In the genomic region with DNA sequence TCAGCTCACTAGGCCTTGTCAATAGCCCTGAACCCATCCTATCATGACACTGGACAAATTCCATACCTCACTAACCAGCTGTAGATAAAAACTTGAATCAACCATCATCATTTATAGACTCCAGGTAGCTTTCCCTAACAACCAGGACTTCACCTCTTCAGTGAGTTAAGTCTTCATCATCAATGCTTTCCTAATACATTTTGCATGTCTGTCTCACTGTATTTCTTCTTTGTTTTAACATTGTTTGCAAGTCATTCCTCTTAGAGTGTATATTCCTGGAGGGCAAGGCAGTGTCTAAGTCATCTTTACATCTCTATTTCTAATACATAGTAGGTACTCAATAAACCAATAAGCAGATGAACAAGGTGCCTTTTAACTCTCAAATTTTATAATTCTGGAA, we compare ENCODE assay signal across 39 cellular contexts.
"Had no signal": no experiment of that assay in that cellular context is flagged by ENCODE, and none has a peak within 500 bp of the region (broad histone marks: within the 10 kb centered on the region; RNA-seq: fewer than 3 reads in every experiment).

No MANE protein-coding gene starts in this region.

- H3K9me3 Mint-ChIP-seq: activated CD4-positive, alpha-beta memory T cell treated with anti-CD3 and anti-CD28 coated beads for 36 hours; activated CD4-positive, alpha-beta T cell treated with anti-CD3 and anti-CD28 coated beads, Interleukin-2, amount 10 ng/mL, durations not matched to agents 24 days and 14 days; activated CD8-positive, alpha-beta T cell treated with anti-CD3 and anti-CD28 coated beads for 36 hours; activated naive CD4-positive, alpha-beta T cell treated with anti-CD3 and anti-CD28 coated beads for 36 hours; activated naive CD4-positive, alpha-beta T cell treated with anti-CD3 and anti-CD28 coated beads, Interleukin-2, amount 50 U/mL, for 72 hours; activated T-cell treated with anti-CD3 and anti-CD28 coated beads, Interleukin-2, amount 50 U/mL, for 4 hours; activated T-cell treated with anti-CD3 and anti-CD28 coated beads, Interleukin-2, amount 50 U/mL, for 72 hours; activated T-helper 1 cell treated with anti-CD3 and anti-CD28 coated beads, Interleukin-12 subunit alpha, Interleukin-12 subunit beta, Interleukin-2, Interleukin-4 antibody, amounts not matched to agents 30 ng/mL and 10 ng/mL and 1 ng/mL, durations not matched to agents 14 hours and 24 hours and 36 hours; activated T-helper 17 cell treated with anti-CD3 and anti-CD28 coated beads, Interleukin-2, amount 50 U/mL, for 72 hours; central memory CD8-positive, alpha-beta T cell; T-helper 1 cell treated with Interleukin-12 subunit alpha and Interleukin-12 subunit beta and Interleukin-4 antibody, amounts not matched to agents 30 μg/mL and 1 μg/mL, for 36 hours had no signal

- H3K27me3 ChIP-seq: adrenal gland, body of pancreas, brain microvascular endothelial cell, breast epithelium, cardiac muscle cell had no signal

- H3K27me3 Mint-ChIP-seq: activated B cell treated with CpG ODN at 0.5 μM for 24 hours; activated CD4-positive, alpha-beta memory T cell treated with anti-CD3 and anti-CD28 coated beads for 36 hours; activated CD8-positive, alpha-beta T cell treated with anti-CD3 and anti-CD28 coated beads for 36 hours; activated naive CD8-positive, alpha-beta T cell treated with anti-CD3 and anti-CD28 coated beads for 36 hours; activated T-helper 17 cell treated with anti-CD3 and anti-CD28 coated beads, Interleukin-2, amount 50 U/mL, for 72 hours; central memory CD8-positive, alpha-beta T cell had no signal

- DNase-seq: activated B cell treated with CpG ODN at 0.5 μM for 24 hours; activated CD4-positive, alpha-beta memory T cell treated with anti-CD3 and anti-CD28 coated beads for 36 hours; activated CD4-positive, alpha-beta T cell treated with anti-CD3 and anti-CD28 coated beads for 4 hours; activated CD4-positive, alpha-beta T cell treated with anti-CD3 and anti-CD28 coated beads, Interleukin-2, amount 10 ng/mL, durations not matched to agents 24 days and 14 days; activated CD4-positive, alpha-beta T cell treated with anti-CD3 and anti-CD28 coated beads, Interleukin-2, amount 50 U/mL, for 1 hour; activated CD4-positive, alpha-beta T cell treated with anti-CD3 and anti-CD28 coated beads, Interleukin-2, amount 50 U/mL, for 4 hours; activated CD4-positive, CD25-positive, alpha-beta regulatory T cell treated with anti-CD3 and anti-CD28 coated beads, Interleukin-2, amount 50 U/mL, for 72 hours; activated CD8-positive, alpha-beta memory T cell treated with anti-CD3 and anti-CD28 coated beads, Interleukin-2, amount 50 U/mL, for 4 hours; activated CD8-positive, alpha-beta T cell treated with anti-CD3 and anti-CD28 coated beads for 36 hours; activated effector memory CD4-positive, alpha-beta T cell treated with anti-CD3 and anti-CD28 coated beads, Interleukin-2, amount 50 U/mL, for 16 hours; activated gamma-delta T cell treated with Interleukin-2 at 50 U/mL for 16 hours; activated naive CD4-positive, alpha-beta T cell; activated naive CD4-positive, alpha-beta T cell treated with anti-CD3 and anti-CD28 coated beads for 36 hours; activated naive CD4-positive, alpha-beta T cell treated with anti-CD3 and anti-CD28 coated beads, Interleukin-2, amount 50 U/mL, for 16 hours; activated naive CD8-positive, alpha-beta T cell treated with anti-CD3 and anti-CD28 coated beads for 36 hours; activated T-cell treated with anti-CD3 and anti-CD28 coated beads for 4 hours; activated T-cell treated with anti-CD3 and anti-CD28 coated beads, Interleukin-2, amount 50 U/mL, for 1 hour; activated T-cell treated with anti-CD3 and anti-CD28 coated beads, Interleukin-2, amount 50 U/mL, for 4 hours; activated T-cell treated with anti-CD3 and anti-CD28 coated beads, Interleukin-2, amount 50 U/mL, for 72 hours; adrenal gland; amniotic stem cell; aorta; body of pancreas; brain microvascular endothelial cell; caudate nucleus; cerebellar nuclear complex; T-helper 1 cell; T-helper 2 cell; T-helper 9 cell had no signal

- H3K4me3 Mint-ChIP-seq: activated B cell treated with CpG ODN at 0.5 μM for 24 hours; activated CD4-positive, alpha-beta memory T cell treated with anti-CD3 and anti-CD28 coated beads for 36 hours; activated CD4-positive, alpha-beta T cell treated with anti-CD3 and anti-CD28 coated beads, Interleukin-2, amount 10 ng/mL, durations not matched to agents 24 days and 14 days; activated CD8-positive, alpha-beta T cell treated with anti-CD3 and anti-CD28 coated beads for 36 hours; activated naive CD4-positive, alpha-beta T cell treated with anti-CD3 and anti-CD28 coated beads for 36 hours; activated naive CD8-positive, alpha-beta T cell treated with anti-CD3 and anti-CD28 coated beads for 36 hours; activated T-cell treated with anti-CD3 and anti-CD28 coated beads, Interleukin-2, amount 50 U/mL, for 4 hours; activated T-cell treated with anti-CD3 and anti-CD28 coated beads, Interleukin-2, amount 50 U/mL, for 72 hours; activated T-helper 1 cell treated with anti-CD3 and anti-CD28 coated beads, Interleukin-12 subunit alpha, Interleukin-12 subunit beta, Interleukin-2, Interleukin-4 antibody, amounts not matched to agents 30 ng/mL and 10 ng/mL and 1 ng/mL, durations not matched to agents 14 hours and 24 hours and 36 hours; activated T-helper 17 cell treated with anti-CD3 and anti-CD28 coated beads, Interleukin-2, amount 50 U/mL, for 72 hours; central memory CD8-positive, alpha-beta T cell; T-helper 1 cell treated with Interleukin-12 subunit alpha and Interleukin-12 subunit beta and Interleukin-4 antibody, amounts not matched to agents 30 μg/mL and 1 μg/mL, for 36 hours; T-helper 2 cell treated with Interferon-gamma antibody and Interleukin-4, amounts not matched to agents 5 μg/mL and 100 μg/mL, for 36 hours had no signal

- H3K36me3 ChIP-seq: adrenal gland, brain microvascular endothelial cell, breast epithelium, cardiac muscle cell had no signal

- H3K9me3 ChIP-seq: adrenal gland, body of pancreas, breast epithelium had no signal

- H3K27ac ChIP-seq: adrenal gland, body of pancreas, brain microvascular endothelial cell, breast epithelium, cardiac muscle cell, VCaP had no signal

- H3K36me3 Mint-ChIP-seq: activated naive CD4-positive, alpha-beta T cell treated with anti-CD3 and anti-CD28 coated beads, Interleukin-2, amount 50 U/mL, for 72 hours; activated naive CD8-positive, alpha-beta T cell treated with anti-CD3 and anti-CD28 coated beads for 36 hours had no signal

- FAIRE-seq: TTC549 had no signal

- H3K27ac Mint-ChIP-seq: activated B cell treated with CpG ODN at 0.5 μM for 24 hours; activated CD4-positive, alpha-beta memory T cell treated with anti-CD3 and anti-CD28 coated beads for 36 hours; activated CD4-positive, alpha-beta T cell treated with anti-CD3 and anti-CD28 coated beads, Interleukin-2, amount 10 ng/mL, durations not matched to agents 24 days and 14 days; activated CD8-positive, alpha-beta T cell treated with anti-CD3 and anti-CD28 coated beads for 36 hours; activated naive CD4-positive, alpha-beta T cell treated with anti-CD3 and anti-CD28 coated beads for 36 hours; activated naive CD4-positive, alpha-beta T cell treated with anti-CD3 and anti-CD28 coated beads, Interleukin-2, amount 50 U/mL, for 72 hours; activated naive CD8-positive, alpha-beta T cell treated with anti-CD3 and anti-CD28 coated beads for 36 hours; activated T-cell treated with anti-CD3 and anti-CD28 coated beads, Interleukin-2, amount 50 U/mL, for 72 hours; activated T-helper 1 cell treated with anti-CD3 and anti-CD28 coated beads, Interleukin-12 subunit alpha, Interleukin-12 subunit beta, Interleukin-2, Interleukin-4 antibody, amounts not matched to agents 30 ng/mL and 10 ng/mL and 1 ng/mL, durations not matched to agents 14 hours and 24 hours and 36 hours; activated T-helper 17 cell treated with anti-CD3 and anti-CD28 coated beads, Interleukin-2, amount 50 U/mL, for 72 hours; T-helper 1 cell treated with Interleukin-12 subunit alpha and Interleukin-12 subunit beta and Interleukin-4 antibody, amounts not matched to agents 30 μg/mL and 1 μg/mL, for 36 hours; T-helper 2 cell treated with Interferon-gamma antibody and Interleukin-4, amounts not matched to agents 5 μg/mL and 100 μg/mL, for 36 hours had no signal

- H3K4me3 ChIP-seq: adrenal gland, body of pancreas, breast epithelium, cardiac muscle cell had no signal

- H3K4me1 ChIP-seq: adrenal gland, body of pancreas, breast epithelium had no signal

- H3K4me1 Mint-ChIP-seq: activated B cell treated with CpG ODN at 0.5 μM for 24 hours; activated naive CD8-positive, alpha-beta T cell treated with anti-CD3 and anti-CD28 coated beads for 36 hours; activated T-helper 17 cell treated with anti-CD3 and anti-CD28 coated beads, Interleukin-2, amount 50 U/mL, for 72 hours; central memory CD8-positive, alpha-beta T cell had no signal
